In the genomic region with DNA sequence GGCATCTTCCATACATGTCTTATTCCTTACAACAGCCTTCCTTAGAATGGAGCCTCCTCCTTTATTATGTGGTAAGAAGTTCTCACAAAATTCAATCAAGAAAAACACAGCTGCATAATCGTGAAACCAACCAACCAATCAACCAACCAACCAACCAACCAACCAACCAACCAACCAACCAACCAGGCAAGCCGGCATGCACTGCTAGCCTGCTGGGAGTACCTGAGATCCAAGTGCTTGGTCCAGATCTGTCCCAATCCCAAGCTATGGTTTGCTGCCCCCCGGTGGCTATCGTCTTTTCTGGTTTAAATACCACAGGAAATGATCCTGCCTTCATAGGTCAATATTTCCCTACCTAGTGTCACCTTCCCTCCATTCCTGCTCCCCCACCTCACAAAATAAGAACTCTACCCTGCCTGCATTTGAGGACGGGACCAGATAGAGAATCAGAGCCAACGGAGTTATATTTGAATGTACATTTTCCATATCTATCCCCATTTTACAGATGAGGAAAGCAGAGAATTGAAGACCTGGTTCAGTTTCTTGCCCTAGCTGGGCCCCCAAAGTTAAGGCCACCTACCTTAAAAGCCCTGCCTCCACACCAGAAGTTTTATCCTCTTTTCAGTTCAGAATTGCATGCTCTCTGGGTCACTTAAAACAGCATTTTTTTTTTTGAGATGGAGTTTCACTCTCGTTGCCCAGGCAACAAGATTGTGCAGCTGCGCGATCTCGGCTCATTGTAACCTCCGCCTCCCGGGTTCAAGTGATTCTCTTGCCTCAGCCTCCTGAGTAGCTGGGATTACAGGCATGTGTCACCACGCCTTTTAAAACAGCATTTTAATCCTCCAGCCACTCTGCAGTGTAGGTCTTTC, we compare ENCODE assay signal across 8 cellular contexts. TPM values are rescaled to one million over a fixed set of nuclear protein-coding genes. Genes with fewer than 3 reads are reported as not detected.
A peak's percentile ranks its signal among the peaks of the same experiment; 100 is the strongest.
DNase-seq lines count a peak whose midpoint lies in the region; ATAC-seq, FAIRE-seq and TF ChIP-seq lines count a peak whose summit lies in the region.

No MANE protein-coding gene starts in this region.

- H3K4me3 Mint-ChIP-seq in osteocyte (ENCODE audit: unreplicated experiment), result no peak overlapping the region

- peak; percentile 65 for FAIRE-seq in GM18507 (lab: Jason Lieb, UNC)

- no peak for ATAC-seq in HG02678 (IDR thresholded peaks at IDR 0.05; ENCODE audit: unreplicated experiment)
- no peak for ATAC-seq in GM19463 (IDR thresholded peaks at IDR 0.05; ENCODE audit: unreplicated experiment)

- no peaks in the 10 kb centered on the region for H3K27me3 Mint-ChIP-seq in osteocyte (ENCODE audit: unreplicated experiment)

- H3K9me3 Mint-ChIP-seq in osteocyte (ENCODE audit: unreplicated experiment), result no peaks in the 10 kb centered on the region

- no peak overlapping the region for H3K4me3 ChIP-seq in AG09309 (ENCODE audit: control insufficient read depth, low read depth, low read length)

- H3K4me1 Mint-ChIP-seq in osteocyte (ENCODE audit: unreplicated experiment), result peaks cover 8% of the 10 kb centered on the region

- no peaks in the 10 kb centered on the region for H3K36me3 Mint-ChIP-seq in osteocyte (ENCODE audit: unreplicated experiment)

- DNase-seq in AG09309 (ENCODE audit: low read depth), result peak; percentile 21
- DNase-seq in GM18507 (ENCODE audit: extremely low spot score, insufficient read length, low read depth), result no peak
- DNase-seq in NCI-H460 (ENCODE audit: extremely low read depth, low read depth), result peak; percentile 60
- peak; percentile 17 for DNase-seq in activated CD8-positive, alpha-beta memory T cell treated with anti-CD3 and anti-CD28 coated beads, Interleukin-2, amount 50 U/mL, for 24 hours (ENCODE audit: extremely low read depth)
- DNase-seq in fibroblast of peridontal ligament (ENCODE audit: extremely low read depth), result peak; percentile 70
- DNase-seq in osteocyte (ENCODE audit: extremely low spot score, unreplicated experiment), result no peak

- no peak overlapping the region for H3K27ac Mint-ChIP-seq in osteocyte (ENCODE audit: unreplicated experiment)

- TF ChIP-seq CTCF in AG09309 (IDR thresholded peaks at IDR 0.05; ENCODE audit: control insufficient read depth, insufficient read depth, low read depth, low read length, missing control alignments) (peak; percentile 74), osteocyte (IDR thresholded peaks at IDR 0.05) (peak; percentile 65)

RNA-seq across cellular contexts. Expression of gene RAB44, which starts 27.1 kb away (rescaled TPM):
- total RNA-seq in NCI-H460 (2014; rRNA removed; shearing (Covaris generic)), result not detected in 2 replicates
- not detected in 2 replicates for polyA plus RNA-seq in NCI-H460 (2014; cell fraction: nucleus; rRNA removed)
- total RNA-seq in osteocyte, result not detected in 2 replicates

RNA-seq across cellular contexts. Expression of gene CDKN1A, which starts 46.2 kb away (rescaled TPM):
- total RNA-seq in NCI-H460 (2014; rRNA removed; shearing (Covaris generic)), result 170 and 205 TPM in 2 replicates
- polyA plus RNA-seq in NCI-H460 (2014; cell fraction: nucleus; rRNA removed), result 38.2 and 40.7 TPM in 2 replicates
- 161 and 201 TPM in 2 replicates for total RNA-seq in osteocyte

Comparison
In these comparisons a context has a peak if more than half of its experiments do, and no peak if none do; other contexts are left out.
1. DNase-seq: peak in AG09309 (single experiment), NCI-H460 (single experiment), activated CD8-positive, alpha-beta memory T cell treated with anti-CD3 and anti-CD28 coated beads, Interleukin-2, amount 50 U/mL, for 24 hours (single experiment) and fibroblast of peridontal ligament (single experiment); none in GM18507 (single experiment) and osteocyte (single experiment).